In genomic region chr2:237669129-237669627, GRCh38 we compare ENCODE assay signal across 9 cellular contexts. TPM values are rescaled to one million over a fixed set of nuclear protein-coding genes. Genes with fewer than 3 reads are reported as not detected.
DNase-seq lines count a peak whose midpoint lies in the region; ATAC-seq and TF ChIP-seq lines count a peak whose summit lies in the region.
"Had no signal": no experiment of that assay in that cellular context is flagged by ENCODE, and none has a peak within 500 bp of the region (broad histone marks: within the 10 kb centered on the region; RNA-seq: fewer than 3 reads in every experiment).

No MANE protein-coding gene starts in this region.

- no peak overlapping the region for H3K4me2 ChIP-seq in mammary epithelial cell (ENCODE audit: insufficient read depth, low read depth, low read length)

- no peaks in the 10 kb centered on the region for H4K20me1 ChIP-seq in mammary epithelial cell (ENCODE audit: insufficient read depth, low read length)

- 73% methylated on average over 5 of the region's 5 CpGs for whole genome bisulfite sequencing in mammary epithelial cell (ENCODE audit: low coverage, missing lambda C conversion rate)
- 40 to 59% methylated on average over 5 of the region's 5 CpGs for WGBS in thyroid gland, 2 donors

- no peak for TF ChIP-seq CTCF in breast epithelium (IDR thresholded peaks at IDR 0.05)
- no peak for TF ChIP-seq CTCF in mammary epithelial cell (conservative IDR thresholded peaks at IDR 0.05 in 1 of 2, IDR thresholded peaks at IDR 0.05 in 1 of 2; ENCODE audit: extremely low read depth in 1 of 2, insufficient read depth in 1 of 2, low read depth in 1 of 2, low read length in 2 of 2)
- no peak for TF ChIP-seq CTCF in thyroid gland (IDR thresholded peaks at IDR 0.05)
- no peak for TF ChIP-seq CTCF in natural killer cell (IDR thresholded peaks at IDR 0.05)
- TF ChIP-seq CTCF in foreskin fibroblast (IDR thresholded peaks at IDR 0.05; ENCODE audit: low read depth, low read length) = no peak

- no peak overlapping the region for H3K27ac Mint-ChIP-seq in natural killer cell
- H3K27ac Mint-ChIP-seq: activated CD8-positive, alpha-beta memory T cell treated with anti-CD3 and anti-CD28 coated beads, Interleukin-2, amount 10 ng/mL, durations not matched to agents 7 days and 5 days had no signal

- CTCF ChIA-PET in mammary epithelial cell (lab: Charles Lee; ENCODE audit: low non-redundant PET) = no interaction called here

- H3K27ac ChIP-seq in breast epithelium (peak overlapping the region; percentile 41 to 79), mammary epithelial cell (ENCODE audit: insufficient read depth, low read depth, low read length) (no peak overlapping the region), thyroid gland (peak overlapping the region in 2 of 3 donors; percentile 16 to 22)

- H3K36me3 ChIP-seq in breast epithelium (no peaks in the 10 kb centered on the region), mammary epithelial cell (ENCODE audit: insufficient read depth, low read length) (no peaks in the 10 kb centered on the region), thyroid gland (no peaks in the 10 kb centered on the region)

- H3K9ac ChIP-seq in mammary epithelial cell (ENCODE audit: insufficient read depth, low read length) = no peak overlapping the region

- H3K27me3 Mint-ChIP-seq in natural killer cell (ENCODE audit: low read depth in 2 of 2) = peaks cover 0 to 10% of the 10 kb centered on the region in 2 donors

- intact Hi-C loops in breast epithelium (cut with DNase I; ENCODE audit: low total_unique reads) = no loop called here
- intact Hi-C loops in mammary epithelial cell (cut with micrococcal nuclease) = no loop called here
- intact Hi-C loops in thyroid gland (cut with DNase I) = loop anchor here (10.0 kb wide), 1 partner anchor 84 kb away; no protein-coding TSS in a partner anchor
- intact Hi-C loops in natural killer cell (cut with micrococcal nuclease) = no loop called here

- no peak overlapping the region for H3K4me3 Mint-ChIP-seq in natural killer cell
- H3K4me3 Mint-ChIP-seq: activated CD8-positive, alpha-beta memory T cell treated with anti-CD3 and anti-CD28 coated beads, Interleukin-2, amount 10 ng/mL, durations not matched to agents 7 days and 5 days had no signal

- H2AFZ ChIP-seq in mammary epithelial cell (ENCODE audit: low read depth, low read length) = no peak overlapping the region

- no peaks in the 10 kb centered on the region for H3K9me3 Mint-ChIP-seq in natural killer cell

- ATAC-seq in natural killer cell = no peak
- ATAC-seq: activated CD8-positive, alpha-beta memory T cell treated with anti-CD3 and anti-CD28 coated beads, Interleukin-2, amount 10 ng/mL, durations not matched to agents 7 days and 5 days had no signal

- DNase-seq in breast epithelium (ENCODE audit: low spot score in 2 of 2) = no peak
- no peak for DNase-seq in mammary epithelial cell
- peak; percentile 76 for DNase-seq in NCI-H82 (lab: John Stamatoyannopoulos, UW)
- DNase-seq in left kidney (ENCODE audit: low read depth, low spot score) = peak; percentile 76
- no peak for DNase-seq in thyroid gland
- no peak for DNase-seq in natural killer cell
- DNase-seq in foreskin fibroblast = no peak
- DNase-seq in cortex of kidney (lab: John Stamatoyannopoulos, UW) = no peak
- DNase-seq: activated CD8-positive, alpha-beta memory T cell treated with anti-CD3 and anti-CD28 coated beads, Interleukin-2, amount 10 ng/mL, durations not matched to agents 7 days and 5 days had no signal

- H3K9me3 ChIP-seq in breast epithelium (no peaks in the 10 kb centered on the region), mammary epithelial cell (replicated peaks; ENCODE audit: insufficient read depth, low read length) (no peaks in the 10 kb centered on the region), thyroid gland (no peaks in the 10 kb centered on the region)

- no peaks in the 10 kb centered on the region for H3K79me2 ChIP-seq in mammary epithelial cell (ENCODE audit: insufficient read depth, low read length)

- in situ Hi-C loops in mammary epithelial cell (cut with MboI; ENCODE audit: low sequenced_read_pairs in 2 of 2) = no loop called here

- no TSS peak for BruUV-seq in mammary epithelial cell (replicated peaks; lab: Mats Ljungman, UMichigan)

- peaks cover 0 to 2% of the 10 kb centered on the region in 2 donors for H3K4me1 ChIP-seq in breast epithelium
- H3K4me1 ChIP-seq in mammary epithelial cell (ENCODE audit: insufficient read depth, low read length) = peaks cover 15% of the 10 kb centered on the region
- H3K4me1 ChIP-seq in thyroid gland = peaks cover 16 to 27% of the 10 kb centered on the region in 2 donors

- H3K4me3 ChIP-seq in breast epithelium = no peak overlapping the region
- H3K4me3 ChIP-seq in mammary epithelial cell (replicated peaks in 1 of 3; ENCODE audit: insufficient read depth in 1 of 3, low read depth in 2 of 3, low read length in 3 of 3) = no peak overlapping the region
- no peak overlapping the region for H3K4me3 ChIP-seq in thyroid gland (replicated peaks in 1 of 3)
- no peak overlapping the region for H3K4me3 ChIP-seq in foreskin fibroblast (ENCODE audit: low read depth in 1 of 2, low read length in 2 of 2)

- peaks cover 22% of the 10 kb centered on the region in 2 donors for H3K4me1 Mint-ChIP-seq in natural killer cell

- no peaks in the 10 kb centered on the region for H3K36me3 Mint-ChIP-seq in natural killer cell
- H3K36me3 Mint-ChIP-seq: activated CD8-positive, alpha-beta memory T cell treated with anti-CD3 and anti-CD28 coated beads, Interleukin-2, amount 10 ng/mL, durations not matched to agents 7 days and 5 days had no signal

- TF ChIP-seq POLR2A in breast epithelium (IDR thresholded peaks at IDR 0.05) (no peak), thyroid gland (IDR thresholded peaks at IDR 0.05) (no peak)

- dilution Hi-C loops in mammary epithelial cell (cut with HindIII; ENCODE audit: low sequenced_read_pairs) = no loop called here

- H3K27me3 ChIP-seq in breast epithelium (no peaks in the 10 kb centered on the region), mammary epithelial cell (ENCODE audit: insufficient read depth, low read length) (no peaks in the 10 kb centered on the region), thyroid gland (no peaks in the 10 kb centered on the region)

RNA-seq across cellular contexts. Expression of gene LRRFIP1, which starts 41.8 kb away (rescaled TPM):
- total RNA-seq in breast epithelium (100 to 1,000 TPM in 2 of 3 donors, 10 to 100 TPM in 1; 82.6 to 136 (median 130) TPM), mammary epithelial cell (100 to 1,000 TPM in 1 of 2 donors, 10 to 100 TPM in 1; 69.8 to 188 TPM), thyroid gland (100 to 1,000 TPM in 2 of 4 donors, 10 to 100 TPM in 2; 76.1 to 113 (median 96.6) TPM), natural killer cell (100 to 1,000 TPM; 163 to 207 (median 188) TPM)
- polyA plus RNA-seq in mammary epithelial cell = 71.9 TPM
- 58.4 TPM for polyA minus RNA-seq in mammary epithelial cell

Comparison
In these comparisons a context has a peak if more than half of its experiments do, and no peak if none do; other contexts are left out.
1. DNase-seq: peak in NCI-H82 (single experiment) and left kidney (single experiment); none in breast epithelium (0 of 2), mammary epithelial cell (single experiment), thyroid gland (0 of 2), natural killer cell (single experiment), foreskin fibroblast (0 of 2) and cortex of kidney (single experiment).